ENCODE assay signal across 1 cellular context in the genomic region with DNA sequence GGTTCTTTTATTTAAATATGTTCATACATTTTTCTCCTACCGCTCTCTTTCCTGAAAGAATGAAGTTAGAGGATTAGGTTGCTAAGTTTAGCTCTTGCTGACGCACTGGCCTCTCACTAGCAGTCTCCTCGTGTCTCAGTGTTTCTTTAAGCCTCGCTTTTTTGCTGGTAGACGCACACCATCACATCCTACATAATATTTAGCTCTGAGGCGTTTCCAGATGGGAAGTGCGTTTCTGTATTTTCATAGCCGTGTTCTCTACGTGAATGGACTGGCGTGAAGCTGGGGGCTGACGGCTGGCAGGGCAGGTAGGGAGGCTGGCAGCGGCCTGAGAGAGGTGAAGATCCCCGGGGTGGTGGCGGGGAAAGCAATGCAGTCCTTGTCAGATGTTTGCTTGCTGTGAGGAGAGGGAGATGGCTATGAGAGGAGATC.
TF ChIP-seq lines count a peak whose summit lies in the region.

No MANE protein-coding gene starts in this region.

TF ChIP-seq in IMR-90, 13 proteins besides CTCF, POLR2A, EP300 and RAD21:
- TF ChIP-seq SMC3 (IDR thresholded peaks at IDR 0.05; ENCODE audit: low read depth, low read length) (no peak), MXI1 (IDR thresholded peaks at IDR 0.05; ENCODE audit: borderline replicate concordance, low read depth, low read length) (no peak), NFE2L2 (IDR thresholded peaks at IDR 0.05; ENCODE audit: low read depth, low read length) (no peak), CHD1 (IDR thresholded peaks at IDR 0.05; ENCODE audit: low read depth, low read length) (no peak), CEBPB (IDR thresholded peaks at IDR 0.05; ENCODE audit: low read depth, low read length) (no peak), FOS (IDR thresholded peaks at IDR 0.05; ENCODE audit: low read depth, low read length) (no peak), MAZ (IDR thresholded peaks at IDR 0.05; ENCODE audit: borderline replicate concordance, low read depth, low read length) (no peak), RFX5 (IDR thresholded peaks at IDR 0.05; ENCODE audit: low read depth, low read length) (no peak), BHLHE40 (IDR thresholded peaks at IDR 0.05; ENCODE audit: low read depth, low read length) (no peak), MAFK (IDR thresholded peaks at IDR 0.05; ENCODE audit: low read depth, low read length) (no peak)
- TF ChIP-seq, protein P1, sequence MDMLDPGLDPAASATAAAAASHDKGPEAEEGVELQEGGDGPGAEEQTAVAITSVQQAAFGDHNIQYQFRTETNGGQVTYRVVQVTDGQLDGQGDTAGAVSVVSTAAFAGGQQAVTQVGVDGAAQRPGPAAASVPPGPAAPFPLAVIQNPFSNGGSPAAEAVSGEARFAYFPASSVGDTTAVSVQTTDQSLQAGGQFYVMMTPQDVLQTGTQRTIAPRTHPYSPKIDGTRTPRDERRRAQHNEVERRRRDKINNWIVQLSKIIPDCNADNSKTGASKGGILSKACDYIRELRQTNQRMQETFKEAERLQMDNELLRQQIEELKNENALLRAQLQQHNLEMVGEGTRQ (IDR thresholded peaks at IDR 0.05; ENCODE audit: low read depth, low read length), result no peak
TF ChIP-seq in IMR-90: peak in this region for 0.
